Comparison of ENCODE assay signal across 13 cellular contexts in genomic region chr16:28537076-28537475, GRCh38. TPM values are rescaled to one million over a fixed set of nuclear protein-coding genes. Genes with fewer than 3 reads are reported as not detected.
DNase-seq lines count a peak whose midpoint lies in the region; ATAC-seq and TF ChIP-seq lines count a peak whose summit lies in the region.
"Had no signal": no experiment of that assay in that cellular context is flagged by ENCODE, and none has a peak within 500 bp of the region (broad histone marks: within the 10 kb centered on the region; RNA-seq: fewer than 3 reads in every experiment).

No MANE protein-coding gene starts in this region.

- peak; percentile 25 for DNase-seq in DMS 273 (lab: John Stamatoyannopoulos, UW; ENCODE audit: unreplicated experiment)
- DNase-seq in DMS 273 treated with DMSO at 0.1 percent for 48 hours (lab: John Stamatoyannopoulos, UW) = no peak
- DNase-seq in lower lobe of right lung = no peak
- DNase-seq in thyroid gland = no peak
- DNase-seq in stimulated activated naive CD8-positive, alpha-beta T cell treated with anti-CD3 and anti-CD28 coated beads, Interleukin-15, Interleukin-2, amounts not matched to agents 100 U/mL and 50 U/mL, for 24 hours = no peak
- DNase-seq in HCEC 1CT = no peak
- DNase-seq: activated CD8-positive, alpha-beta memory T cell treated with anti-CD3 and anti-CD28 coated beads for 24 hours; MM.1S; small intestine; stimulated activated naive CD4-positive, alpha-beta T cell had no signal

- peaks cover 7% of the 10 kb centered on the region for H3K27me3 Mint-ChIP-seq in brain

- H3K4me3 ChIP-seq in lower lobe of right lung (peak overlapping the region; percentile 73), thyroid gland (replicated peaks in 1 of 3) (peak overlapping the region; percentile 43 to 61 (median 59))

- H3K4me1 ChIP-seq in lower lobe of right lung (peaks cover 61% of the 10 kb centered on the region), thyroid gland (peaks cover 41 to 50% of the 10 kb centered on the region in 2 donors)

- no peak for TF ChIP-seq POLR2A in thyroid gland (IDR thresholded peaks at IDR 0.05)

- H3K9me3 Mint-ChIP-seq in brain = peaks cover 0 to 5% (median 4%) of the 10 kb centered on the region in 5 experiments

- TF ChIP-seq CTCF in brain (conservative IDR thresholded peaks at IDR 0.05) = no peak
- TF ChIP-seq CTCF in lower lobe of right lung (IDR thresholded peaks at IDR 0.05) = no peak
- no peak for TF ChIP-seq CTCF in thyroid gland (IDR thresholded peaks at IDR 0.05)

- H3K27ac ChIP-seq in lower lobe of right lung (peak overlapping the region; percentile 53), thyroid gland (peak overlapping the region; percentile 92 to 98 (median 97))

- 74 to 75% methylated on average over 6 of the region's 6 CpGs for WGBS in thyroid gland, 2 donors

- peak overlapping the region in 4 of 5 experiments; percentile 53 to 97 (median 65) for H3K27ac Mint-ChIP-seq in brain

- ATAC-seq in lower lobe of right lung (no peak), GM18867 (IDR thresholded peaks at IDR 0.05; ENCODE audit: unreplicated experiment) (no peak)
- no peak for ATAC-seq in stimulated activated naive CD8-positive, alpha-beta T cell treated with anti-CD3 and anti-CD28 coated beads, Interleukin-15, Interleukin-2, amounts not matched to agents 100 U/mL and 50 U/mL, for 24 hours

- H3K36me3 Mint-ChIP-seq in brain = peaks cover 3% of the 10 kb centered on the region

- peaks cover 23% of the 10 kb centered on the region for H3K4me1 Mint-ChIP-seq in brain

- intact Hi-C loops in lower lobe of right lung (cut with DNase I) (no loop called here), thyroid gland (cut with DNase I) (no loop called here)

- H3K9me3 ChIP-seq in lower lobe of right lung (no peaks in the 10 kb centered on the region), thyroid gland (no peaks in the 10 kb centered on the region)

- no peaks in the 10 kb centered on the region for H3K27me3 ChIP-seq in lower lobe of right lung (ENCODE audit: low read depth)
- H3K27me3 ChIP-seq in thyroid gland = no peaks in the 10 kb centered on the region

- H3K4me3 Mint-ChIP-seq in brain = peak overlapping the region in 4 of 5 experiments; percentile 29 to 91 (median 64)

- H3K36me3 ChIP-seq in lower lobe of right lung (peaks cover 15% of the 10 kb centered on the region), thyroid gland (peaks cover 0 to 7% of the 10 kb centered on the region in 2 donors)

RNA-seq across cellular contexts. Expression of gene NUPR1, which starts 1.7 kb away (rescaled TPM):
- polyA plus RNA-seq in brain (ENCODE audit: insufficient read depth, low read depth, low replicate concordance) = 289 TPM
- 302 TPM for total RNA-seq in lower lobe of right lung
- 1,000 to 10,000 TPM in 1 of 4 donors, 100 to 1,000 TPM in 2, 10 to 100 TPM in 1; 53.3 to 1,103 (median 535) TPM for total RNA-seq in thyroid gland

RNA-seq across cellular contexts. Expression of gene SGF29, which starts 16.6 kb away (rescaled TPM):
- 57.9 TPM for polyA plus RNA-seq in brain (ENCODE audit: insufficient read depth, low read depth, low replicate concordance)
- total RNA-seq in lower lobe of right lung = 40.6 TPM
- 10 to 100 TPM; 31.8 to 41.9 (median 36.9) TPM for total RNA-seq in thyroid gland

RNA-seq across cellular contexts. Expression of gene IL27, which starts 30.4 kb away (rescaled TPM):
- polyA plus RNA-seq in brain (ENCODE audit: insufficient read depth, low read depth, low replicate concordance) = not detected
- total RNA-seq in lower lobe of right lung (1.4 TPM), thyroid gland (under 1 TPM in 1 of 4 donors, not detected in 3; 0.45 TPM)
- total RNA-seq: A172 had no signal

RNA-seq across cellular contexts. Expression of gene APOBR, which starts 42.6 kb away (rescaled TPM):
- 0.90 TPM for polyA plus RNA-seq in brain (ENCODE audit: insufficient read depth, low read depth, low replicate concordance)
- total RNA-seq in lower lobe of right lung = 29.2 TPM
- total RNA-seq in thyroid gland = 1 to 10 TPM in 2 of 4 donors, under 1 TPM in 2; 0.42 to 1.1 (median 0.78) TPM
- total RNA-seq: A172 had no signal

RNA-seq across cellular contexts. Expression of gene CLN3, which starts 45.2 kb away (rescaled TPM):
- polyA plus RNA-seq in brain (ENCODE audit: insufficient read depth, low read depth, low replicate concordance) = 31.6 TPM
- total RNA-seq in lower lobe of right lung (79.9 TPM), thyroid gland (10 to 100 TPM; 32.5 to 80.9 (median 50.3) TPM)
